Comparison of ENCODE assay signal across 8 cellular contexts in the genomic region with DNA sequence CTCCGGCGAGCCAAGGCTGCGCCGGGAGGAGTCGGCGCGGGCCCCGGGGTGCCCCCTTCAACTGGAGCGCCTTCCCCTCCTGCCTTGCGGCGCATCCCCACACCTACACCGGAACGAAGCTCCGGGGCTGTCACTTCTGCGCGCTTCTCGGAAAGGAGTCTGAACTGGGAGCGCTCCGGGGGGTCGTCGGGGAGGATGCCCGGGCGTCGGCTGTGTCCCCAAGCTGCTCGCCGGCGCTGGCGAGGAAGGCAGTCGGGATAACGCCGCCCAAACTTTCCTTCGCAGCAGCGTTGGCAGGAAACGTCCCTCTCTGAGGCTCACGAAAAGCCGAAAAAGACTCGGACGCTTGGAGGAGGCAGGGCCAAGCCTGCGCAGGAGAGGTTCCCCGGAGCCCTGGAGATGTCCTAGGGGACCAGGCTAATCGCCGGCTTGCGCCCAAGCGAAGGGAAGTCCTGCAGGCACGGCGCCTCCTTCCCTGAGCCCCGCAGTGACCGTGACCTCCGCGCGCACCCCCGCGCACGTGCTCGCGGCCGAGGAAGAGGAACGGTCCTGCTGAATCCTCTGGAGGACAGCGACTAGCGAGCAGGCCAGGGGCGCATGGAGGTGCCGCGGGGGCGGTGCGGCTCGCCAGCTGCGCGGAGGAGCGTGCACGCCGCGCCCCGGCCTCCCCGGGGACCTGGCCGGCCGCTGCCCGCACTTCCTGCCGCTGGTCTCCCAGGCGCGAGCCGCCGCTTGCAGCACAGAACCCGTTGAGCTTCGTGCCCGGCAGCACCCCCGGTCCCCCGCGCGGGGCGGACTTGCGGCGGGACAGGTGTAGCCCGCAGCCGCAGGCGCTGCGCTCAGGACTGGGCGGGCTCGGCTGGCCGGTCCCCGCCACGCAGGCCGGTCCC. TPM values are rescaled to one million over a fixed set of nuclear protein-coding genes. Genes with fewer than 3 reads are reported as not detected.
DNase-seq lines count a peak whose midpoint lies in the region; TF ChIP-seq lines count a peak whose summit lies in the region.

TSS of gene SH3RF3 (plus strand) at position 740 of the 890 bp plus-strand sequence.

- peak within 1 kb of the TSS; percentile 64 for H3K4me3 ChIP-seq in HEK293 (ENCODE audit: low read depth, low read length)
- H3K4me3 ChIP-seq in kidney epithelial cell (ENCODE audit: low read depth, low read length), result peak within 1 kb of the TSS; percentile 50

- H3K36me3 ChIP-seq in HEK293 (ENCODE audit: control insufficient read depth in 2 of 2, insufficient read depth in 1 of 2, low read length in 2 of 2), result no peaks in the 10 kb centered on the region
- no peaks in the 10 kb centered on the region for H3K36me3 ChIP-seq in kidney epithelial cell (ENCODE audit: control insufficient read depth, insufficient read depth, low read length)

- peak within 1 kb of the TSS; percentile 83 for H3K27ac Mint-ChIP-seq in T-helper 1 cell treated with Interleukin-12 subunit alpha and Interleukin-12 subunit beta and Interleukin-4 antibody, amounts not matched to agents 30 μg/mL and 1 μg/mL, for 36 hours
- peak within 1 kb of the TSS; percentile 88 for H3K27ac Mint-ChIP-seq in chondrocyte (ENCODE audit: unreplicated experiment)

- H3K27me3 Mint-ChIP-seq in T-helper 1 cell treated with Interleukin-12 subunit alpha and Interleukin-12 subunit beta and Interleukin-4 antibody, amounts not matched to agents 30 μg/mL and 1 μg/mL, for 36 hours (ENCODE audit: low read depth), result peaks cover 67% of the 10 kb centered on the region
- H3K27me3 Mint-ChIP-seq in chondrocyte (ENCODE audit: low read depth), result no peaks in the 10 kb centered on the region

- H3K36me3 Mint-ChIP-seq in T-helper 1 cell treated with Interleukin-12 subunit alpha and Interleukin-12 subunit beta and Interleukin-4 antibody, amounts not matched to agents 30 μg/mL and 1 μg/mL, for 36 hours (ENCODE audit: low read depth), result peaks cover 2% of the 10 kb centered on the region
- peaks cover 8% of the 10 kb centered on the region for H3K36me3 Mint-ChIP-seq in chondrocyte (ENCODE audit: low read depth)

- CTCF ChIA-PET in HEK293 (lab: Yijun Ruan, JAX), result interaction anchor here (0.7 to 3.8 kb wide), 6 partner anchors 87 to 418 kb away, joined by 3 to 26 read pairs (median 4); no protein-coding TSS in a partner anchor

- peaks cover 10% of the 10 kb centered on the region for H3K4me1 Mint-ChIP-seq in T-helper 1 cell treated with Interleukin-12 subunit alpha and Interleukin-12 subunit beta and Interleukin-4 antibody, amounts not matched to agents 30 μg/mL and 1 μg/mL, for 36 hours (ENCODE audit: low read depth)
- peaks cover 60% of the 10 kb centered on the region for H3K4me1 Mint-ChIP-seq in chondrocyte (ENCODE audit: low read depth)

- no peaks in the 10 kb centered on the region for H3K9me3 ChIP-seq in HEK293 (ENCODE audit: control insufficient read depth, insufficient read depth, low read depth, low read length)

- H3K9me3 Mint-ChIP-seq in T-helper 1 cell treated with Interleukin-12 subunit alpha and Interleukin-12 subunit beta and Interleukin-4 antibody, amounts not matched to agents 30 μg/mL and 1 μg/mL, for 36 hours, result no peaks in the 10 kb centered on the region
- no peaks in the 10 kb centered on the region for H3K9me3 Mint-ChIP-seq in chondrocyte (ENCODE audit: low read depth)

- peaks cover 8% of the 10 kb centered on the region for H3K27me3 ChIP-seq in kidney epithelial cell (ENCODE audit: control insufficient read depth, insufficient read depth, low read length)

- POLR2A ChIA-PET in HEK293 (lab: Yijun Ruan, JAX), result interaction anchor here (0.8 kb wide), 1 partner anchor 85 kb away, joined by 3 read pairs; no protein-coding TSS in a partner anchor

- peaks cover 18% of the 10 kb centered on the region for H3K4me1 ChIP-seq in HEK293 (ENCODE audit: control insufficient read depth, insufficient read depth, low read length)

- DNase-seq in DMS53 (lab: John Stamatoyannopoulos, UW) (peak; percentile 85), chondrocyte (ENCODE audit: low spot score) (no peak), kidney epithelial cell (ENCODE audit: low read depth) (no peak), GOT3 (lab: John Stamatoyannopoulos, UW) (no peak), midbrain (lab: John Stamatoyannopoulos, UW) (no peak)
- DNase-seq in stimulated activated CD4-positive, alpha-beta T cell treated with anti-CD3 and anti-CD28 coated beads, Interleukin-2, amount 100 ng/mL, for 24 hours, result peak; percentile 22 to 43

- peak within 1 kb of the TSS; percentile 90 for H3K27ac ChIP-seq in HEK293 (ENCODE audit: extremely low read depth, low read depth, low read length)

- TF ChIP-seq CTCF in HEK293 (tag by site-specific recombination; IDR thresholded peaks at IDR 0.05), result no peak
- TF ChIP-seq CTCF in chondrocyte (IDR thresholded peaks at IDR 0.05), result no peak
- TF ChIP-seq CTCF in kidney epithelial cell (IDR thresholded peaks at IDR 0.05; ENCODE audit: insufficient read depth, low read length, poor library complexity, severe bottlenecking), result no peak

- peak within 1 kb of the TSS; percentile 84 for H3K4me3 Mint-ChIP-seq in T-helper 1 cell treated with Interleukin-12 subunit alpha and Interleukin-12 subunit beta and Interleukin-4 antibody, amounts not matched to agents 30 μg/mL and 1 μg/mL, for 36 hours
- H3K4me3 Mint-ChIP-seq in chondrocyte (ENCODE audit: unreplicated experiment), result peak within 1 kb of the TSS; percentile 95

TF ChIP-seq in HEK293, 187 proteins besides CTCF, POLR2A, EP300 and RAD21 (continues in another document):
- TF ChIP-seq ZNF561 (tag by site-specific recombination; IDR thresholded peaks at IDR 0.05; ENCODE audit: borderline replicate concordance) (no peak), ZNF292 (tag by site-specific recombination; IDR thresholded peaks at IDR 0.05; ENCODE audit: borderline replicate concordance, low read depth) (no peak), REST (tag by site-specific recombination; IDR thresholded peaks at IDR 0.05) (no peak), ZNF571 (tag by site-specific recombination; IDR thresholded peaks at IDR 0.05) (no peak), KLF9 (tag by site-specific recombination; IDR thresholded peaks at IDR 0.05; ENCODE audit: low read depth) (no peak), OSR2 (tag by site-specific recombination; IDR thresholded peaks at IDR 0.05) (no peak), KLF16 (tag by site-specific recombination; IDR thresholded peaks at IDR 0.05) (no peak), ZNF670 (tag by site-specific recombination; IDR thresholded peaks at IDR 0.05; ENCODE audit: low read depth) (no peak), GLIS2 (tag by site-specific recombination; IDR thresholded peaks at IDR 0.05) (peak; percentile 89), ZNF610 (tag by site-specific recombination; IDR thresholded peaks at IDR 0.05; ENCODE audit: borderline replicate concordance) (no peak), ZNF24 (tag by site-specific recombination; IDR thresholded peaks at IDR 0.05) (no peak), ZNF549 (tag by site-specific recombination; IDR thresholded peaks at IDR 0.05) (no peak), ZNF2 (tag by site-specific recombination; IDR thresholded peaks at IDR 0.05) (no peak), KLF10 (tag by site-specific recombination; IDR thresholded peaks at IDR 0.05) (no peak)
- TF ChIP-seq, protein P1, sequence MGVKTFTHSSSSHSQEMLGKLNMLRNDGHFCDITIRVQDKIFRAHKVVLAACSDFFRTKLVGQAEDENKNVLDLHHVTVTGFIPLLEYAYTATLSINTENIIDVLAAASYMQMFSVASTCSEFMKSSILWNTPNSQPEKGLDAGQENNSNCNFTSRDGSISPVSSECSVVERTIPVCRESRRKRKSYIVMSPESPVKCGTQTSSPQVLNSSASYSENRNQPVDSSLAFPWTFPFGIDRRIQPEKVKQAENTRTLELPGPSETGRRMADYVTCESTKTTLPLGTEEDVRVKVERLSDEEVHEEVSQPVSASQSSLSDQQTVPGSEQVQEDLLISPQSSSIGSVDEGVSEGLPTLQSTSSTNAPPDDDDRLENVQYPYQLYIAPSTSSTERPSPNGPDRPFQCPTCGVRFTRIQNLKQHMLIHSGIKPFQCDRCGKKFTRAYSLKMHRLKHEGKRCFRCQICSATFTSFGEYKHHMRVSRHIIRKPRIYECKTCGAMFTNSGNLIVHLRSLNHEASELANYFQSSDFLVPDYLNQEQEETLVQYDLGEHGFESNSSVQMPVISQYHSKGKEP (tag by site-specific recombination; IDR thresholded peaks at IDR 0.05), result no peak

RNA-seq across cellular contexts. Expression of gene SH3RF3, which starts in this region (rescaled TPM):
- total RNA-seq in chondrocyte (58.8 to 66.2 TPM (median 59.5 TPM) in 3 replicates), kidney epithelial cell (9.6 and 11.3 TPM in 2 replicates)

Comparison
In these comparisons a context has a peak if more than half of its experiments do, and no peak if none do; other contexts are left out.
1. DNase-seq: peak in DMS53 (single experiment) and stimulated activated CD4-positive, alpha-beta T cell treated with anti-CD3 and anti-CD28 coated beads, Interleukin-2, amount 100 ng/mL, for 24 hours (2 of 2); none in chondrocyte (single experiment), kidney epithelial cell (single experiment), GOT3 (single experiment) and midbrain (single experiment).